ENCODE assay signal across 1 cellular context in the genomic region with DNA sequence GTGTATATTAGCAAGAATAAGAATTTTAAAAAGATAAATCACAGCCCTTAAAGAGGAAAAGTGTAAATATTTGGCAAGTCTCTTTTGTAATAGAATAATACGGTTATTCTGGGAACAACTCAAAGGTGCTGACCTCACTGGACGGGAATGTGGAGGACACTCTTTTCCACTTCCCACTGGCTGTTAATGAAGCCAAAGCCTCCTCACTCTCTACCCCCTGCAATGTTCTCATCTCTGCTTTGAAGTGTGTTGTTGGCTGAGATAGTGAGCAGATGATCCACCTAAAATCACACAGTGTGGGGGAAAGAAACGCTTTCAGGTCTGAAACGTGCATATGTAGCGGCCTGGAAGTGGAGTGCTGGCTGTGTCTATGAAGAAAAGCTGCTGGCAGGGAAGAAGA.
A peak's percentile ranks its signal among the peaks of the same experiment; 100 is the strongest.
TF ChIP-seq lines count a peak whose summit lies in the region.

No MANE protein-coding gene starts in this region.

TF ChIP-seq in endothelial cell of umbilical vein, 7 proteins besides CTCF, POLR2A, EP300 and RAD21:
- TF ChIP-seq JUN (IDR thresholded peaks at IDR 0.05; ENCODE audit: borderline replicate concordance, insufficient read depth, insufficient read length, low read depth) (peak; percentile 11), POLR2AphosphoS5 (IDR thresholded peaks at IDR 0.05; ENCODE audit: insufficient read depth, low read depth, low read length) (no peak), MYC (IDR thresholded peaks at IDR 0.05; ENCODE audit: low read depth, low read length) (no peak), EZH2 (IDR thresholded peaks at IDR 0.05; ENCODE audit: borderline replicate concordance, low read depth, low read length, severe bottlenecking) (no peak)
- TF ChIP-seq, protein P1, sequence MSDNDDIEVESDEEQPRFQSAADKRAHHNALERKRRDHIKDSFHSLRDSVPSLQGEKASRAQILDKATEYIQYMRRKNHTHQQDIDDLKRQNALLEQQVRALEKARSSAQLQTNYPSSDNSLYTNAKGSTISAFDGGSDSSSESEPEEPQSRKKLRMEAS (IDR thresholded peaks at IDR 0.05; ENCODE audit: insufficient read depth, insufficient read length) = no peak
